In the genomic region with DNA sequence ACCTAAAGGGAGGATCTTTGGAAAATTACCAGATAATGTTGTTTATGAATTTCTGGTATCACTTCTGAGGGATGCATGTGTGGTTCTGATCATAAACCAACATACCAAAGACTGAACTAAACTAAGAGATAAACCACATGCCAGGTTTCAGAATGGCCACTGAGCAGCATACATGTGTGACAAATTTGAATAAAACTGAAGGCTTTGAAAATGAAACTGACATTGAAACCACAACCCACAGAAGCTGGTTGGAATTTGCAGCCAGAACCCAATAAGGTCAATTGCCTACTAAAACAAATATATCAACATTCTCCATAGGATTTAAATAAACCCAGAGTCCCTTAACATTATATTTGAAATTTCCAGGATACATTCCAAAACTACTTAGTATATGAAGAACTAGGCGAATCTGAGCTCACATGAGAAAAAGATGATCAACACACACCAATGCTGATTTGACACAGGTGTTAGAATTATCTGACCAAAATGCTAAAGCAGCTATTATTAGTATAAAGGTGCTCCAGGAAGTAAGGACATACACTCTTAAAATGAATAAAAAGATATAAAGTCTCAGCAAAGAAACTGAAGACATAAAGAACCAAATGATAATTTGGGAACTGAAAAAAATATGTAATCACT, we compare ENCODE assay signal across 11 cellular contexts.
DNase-seq lines count a peak whose midpoint lies in the region; ATAC-seq and TF ChIP-seq lines count a peak whose summit lies in the region.
"Had no signal": no experiment of that assay in that cellular context is flagged by ENCODE, and none has a peak within 500 bp of the region (broad histone marks: within the 10 kb centered on the region; RNA-seq: fewer than 3 reads in every experiment).

No MANE protein-coding gene starts in this region.

- no peaks in the 10 kb centered on the region for H3K27me3 ChIP-seq in adipocyte (replicated peaks; ENCODE audit: control insufficient read depth, insufficient read depth, low read length)

- no peak overlapping the region for H3K4me3 Mint-ChIP-seq in type B pancreatic cell

- H3K27me3 Mint-ChIP-seq in type B pancreatic cell, result no peaks in the 10 kb centered on the region

- H3K4me3 ChIP-seq in adipocyte (ENCODE audit: low read length), result no peak overlapping the region
- H3K4me3 ChIP-seq: thoracic aorta had no signal

- H3K36me3 ChIP-seq in adipocyte (ENCODE audit: control insufficient read depth, insufficient read depth, low read length, severe bottlenecking), result no peaks in the 10 kb centered on the region
- H3K36me3 ChIP-seq: thoracic aorta had no signal

- DNase-seq in GM10266 (ENCODE audit: extremely low spot score) (peak; percentile 44), adipocyte (ENCODE audit: low read depth) (peak; percentile 3), DMS53 treated with DMSO at 0.1 percent for 48 hours (lab: John Stamatoyannopoulos, UW; ENCODE audit: unreplicated experiment) (no peak), type B pancreatic cell (ENCODE audit: extremely low spot score, unreplicated experiment) (no peak), NCI-H2171 treated with DMSO at 0.1 percent for 48 hours (lab: John Stamatoyannopoulos, UW) (no peak), hippocampal formation (lab: John Stamatoyannopoulos, UW) (no peak)
- DNase-seq: amygdala, retina had no signal

- ATAC-seq in GM19468 (IDR thresholded peaks at IDR 0.05; ENCODE audit: extremely low read depth, unreplicated experiment) (peak; percentile 92), HG03139 (IDR thresholded peaks at IDR 0.05; ENCODE audit: unreplicated experiment) (peak; percentile 93)

- no peak overlapping the region for H3K9ac ChIP-seq in adipocyte (ENCODE audit: low read length)

- H3K36me3 Mint-ChIP-seq in type B pancreatic cell, result no peaks in the 10 kb centered on the region

- H3K9me3 ChIP-seq in adipocyte (ENCODE audit: control insufficient read depth, low read length), result peaks cover 8% of the 10 kb centered on the region
- H3K9me3 ChIP-seq: thoracic aorta had no signal

- no peaks in the 10 kb centered on the region for H3K4me1 Mint-ChIP-seq in type B pancreatic cell (ENCODE audit: unreplicated experiment)

- H3K27ac Mint-ChIP-seq in type B pancreatic cell, result no peak overlapping the region

- TF ChIP-seq CTCF in GM10266 (IDR thresholded peaks at IDR 0.05; ENCODE audit: control insufficient read depth, insufficient read depth, low read depth, missing control alignments), result no peak
- TF ChIP-seq CTCF in type B pancreatic cell (conservative IDR thresholded peaks at IDR 0.05), result no peak

- peaks cover 5% of the 10 kb centered on the region for H3K9me3 Mint-ChIP-seq in type B pancreatic cell

- H3K4me1 ChIP-seq in adipocyte (ENCODE audit: control insufficient read depth, insufficient read depth, low read length), result no peaks in the 10 kb centered on the region

Comparison
In these comparisons a context has a peak if more than half of its experiments do, and no peak if none do; other contexts are left out.
1. DNase-seq: peak in GM10266 (single experiment) and adipocyte (single experiment); none in DMS53 treated with DMSO at 0.1 percent for 48 hours (single experiment), type B pancreatic cell (single experiment), NCI-H2171 treated with DMSO at 0.1 percent for 48 hours (single experiment) and hippocampal formation (0 of 2).